In the genomic region with DNA sequence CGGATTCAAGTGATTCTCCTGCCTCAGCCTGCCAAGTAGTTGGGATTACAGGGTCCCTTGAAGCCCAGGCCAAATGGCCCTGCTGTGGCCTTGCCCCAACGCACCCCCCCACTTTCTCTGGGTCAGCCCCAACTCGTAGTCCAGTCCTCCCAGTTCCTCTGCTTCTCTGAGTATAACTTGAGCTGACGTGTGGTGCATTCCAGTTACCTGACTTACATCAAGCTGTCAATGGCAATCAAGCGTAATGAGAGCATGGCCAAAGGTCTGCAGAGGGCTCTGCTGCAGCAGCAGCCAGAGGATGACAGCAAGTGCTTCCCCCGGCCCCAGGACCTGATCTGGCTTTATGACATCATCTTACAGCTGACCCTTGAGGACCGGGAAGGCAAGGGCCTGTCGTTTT, we compare ENCODE assay signal across 13 cellular contexts. TPM values are rescaled to one million over a fixed set of nuclear protein-coding genes. Genes with fewer than 3 reads are reported as not detected.
DNase-seq lines count a peak whose midpoint lies in the region; ATAC-seq, FAIRE-seq and TF ChIP-seq lines count a peak whose summit lies in the region.
"Not testable (repeated sequence)": the region's sequence is repeated elsewhere in the genome, so short reads cannot be mapped to it uniquely, and the experiment has no call there.
"Had no signal": no experiment of that assay in that cellular context is flagged by ENCODE, and none has a peak within 500 bp of the region (broad histone marks: within the 10 kb centered on the region; RNA-seq: fewer than 3 reads in every experiment).

No MANE protein-coding gene starts in this region.

- H3K4me1 ChIP-seq in hepatocyte (ENCODE audit: insufficient read depth); psoas muscle; small intestine (ENCODE audit: control insufficient read depth in 2 of 2, insufficient read depth in 1 of 2, low read depth in 1 of 2, low read length in 1 of 2): not testable (repeated sequence)

- FAIRE-seq in small intestine (lab: Jason Lieb, UNC) = not testable (repeated sequence)

- H3K79me2 ChIP-seq in hepatocyte = not testable (repeated sequence)

- DNase-seq in M059J (ENCODE audit: low read depth) (peak; percentile 32), hepatocyte (ENCODE audit: low spot score) (peak; percentile 1), kidney tubule cell (ENCODE audit: low spot score) (peak; percentile 18), small intestine (peak; percentile 4)
- DNase-seq in psoas muscle = not testable (repeated sequence)

- not testable (repeated sequence) for H3K4me3 ChIP-seq in hepatocyte; psoas muscle; small intestine (ENCODE audit: low read depth in 1 of 2, low read length in 2 of 2)

- 55% methylated on average over 7 of the region's 8 CpGs for WGBS in hepatocyte (ENCODE audit: low lambda C conversion rate, missing lambda C conversion rate)
- 22 to 50% (median 39%) methylated on average over 7 to 8 of the region's 8 CpGs for WGBS in psoas muscle, 3 donors
- 29 to 65% (median 65%) methylated on average over 7 to 8 of the region's 8 CpGs for WGBS in small intestine, 3 donors

- H2AFZ ChIP-seq in hepatocyte = not testable (repeated sequence)

- not testable (repeated sequence) for H3K27ac ChIP-seq in hepatocyte; psoas muscle; small intestine (ENCODE audit: low read depth in 1 of 2, low read length in 1 of 2)

- not testable (repeated sequence) for H3K36me3 ChIP-seq in hepatocyte (replicated peaks; ENCODE audit: insufficient read depth, low read depth); psoas muscle (ENCODE audit: insufficient read depth in 1 of 2, low read depth in 1 of 2); small intestine (ENCODE audit: control insufficient read depth in 2 of 2, insufficient read depth in 2 of 2, low read length in 2 of 2)

- not testable (repeated sequence) for H3K27me3 ChIP-seq in hepatocyte; psoas muscle (ENCODE audit: insufficient read depth in 3 of 3, low read length in 2 of 3); small intestine (ENCODE audit: control insufficient read depth in 2 of 2, insufficient read depth in 2 of 2, low read length in 2 of 2)

- TF ChIP-seq CTCF in hepatocyte (IDR thresholded peaks at IDR 0.05; ENCODE audit: poor library complexity); psoas muscle (IDR thresholded peaks at IDR 0.05): not testable (repeated sequence)

- H3K9me2 ChIP-seq in hepatocyte (replicated peaks; ENCODE audit: insufficient read depth) = not testable (repeated sequence)

- not testable (repeated sequence) for H3K9me3 ChIP-seq in hepatocyte (ENCODE audit: low read depth); psoas muscle; small intestine (ENCODE audit: control insufficient read depth, low read depth)

- ATAC-seq in SK-N-SH treated with all-trans-retinoic acid at 6 μM for 48 hours = peak; percentile 91
- ATAC-seq in psoas muscle = peak in 3 of 4 donors; percentile 42 to 46 (median 45)

- not testable (repeated sequence) for H4K20me1 ChIP-seq in hepatocyte (ENCODE audit: insufficient read depth, poor library complexity, severe bottlenecking)

- not testable (repeated sequence) for H3K4me2 ChIP-seq in hepatocyte

- intact Hi-C loops in psoas muscle (cut with DNase I) = not testable (repeated sequence)

RNA-seq across cellular contexts. Expression of a gene that starts 50.8 kb away (rescaled TPM):
- total RNA-seq in M059J (2014; rRNA removed; shearing (Covaris generic)) = 0.07 TPM in 1 of 2 replicates, not detected in the other
- total RNA-seq in hepatocyte = not detected in 2 replicates
- polyA plus RNA-seq in hepatocyte = not detected in 2 replicates
- 1 to 10 TPM in 1 of 4 donors, not detected in 3; 1.0 TPM for total RNA-seq in psoas muscle
- polyA plus RNA-seq in psoas muscle = under 1 TPM in 1 of 3 donors, not detected in 2; 0.04 TPM
- polyA plus RNA-seq in small intestine = 10 to 100 TPM in 1 of 3 donors, 1 to 10 TPM in 2; 4.5 to 18.0 (median 10.0) TPM
- total RNA-seq: A172; A673; CD4-positive, alpha-beta memory T cell; Daoy; GM23248; H1; H7 had no signal
- polyA plus RNA-seq: CD4-positive, alpha-beta memory T cell; GM23248 had no signal
